ENCODE assay signal across 9 cellular contexts in the genomic region with DNA sequence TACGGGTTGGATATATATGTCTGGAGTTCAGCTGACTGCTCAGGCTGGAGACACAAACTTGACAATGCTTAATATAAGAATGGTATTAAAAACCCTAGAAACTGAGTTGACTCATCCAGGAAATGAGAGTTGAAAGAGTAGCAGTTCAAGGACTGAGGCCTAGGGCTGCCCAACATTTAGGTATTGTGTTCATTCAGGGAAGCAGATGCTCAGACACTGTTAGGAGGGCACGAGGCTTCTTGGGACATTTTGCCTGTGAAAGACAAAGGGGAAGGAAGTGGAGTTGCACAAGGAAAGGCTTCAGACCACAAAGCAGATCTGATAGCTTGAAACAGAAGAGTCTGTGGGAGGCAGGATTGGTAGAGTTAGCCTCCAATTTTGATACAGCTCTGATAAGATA.
DNase-seq lines count a peak whose midpoint lies in the region; ATAC-seq, FAIRE-seq and TF ChIP-seq lines count a peak whose summit lies in the region.
"Had no signal": no experiment of that assay in that cellular context is flagged by ENCODE, and none has a peak within 500 bp of the region (broad histone marks: within the 10 kb centered on the region; RNA-seq: fewer than 3 reads in every experiment).

No MANE protein-coding gene starts in this region.

- H3K27ac ChIP-seq in layer of hippocampus (ENCODE audit: low read depth, low read length), result peak overlapping the region; percentile 59

- TF ChIP-seq POLR2A in H54 (IDR thresholded peaks at IDR 0.05; ENCODE audit: low read depth, low read length), result no peak

- no peaks in the 10 kb centered on the region for H3K27me3 ChIP-seq in layer of hippocampus (ENCODE audit: control insufficient read depth, insufficient read depth, low read length)

- ATAC-seq in GM18870 (IDR thresholded peaks at IDR 0.05; ENCODE audit: unreplicated experiment), result peak; percentile 90
- ATAC-seq in HG02763 (IDR thresholded peaks at IDR 0.05; ENCODE audit: unreplicated experiment), result peak; percentile 75
- ATAC-seq: K562 had no signal

- FAIRE-seq in H54 (lab: Jason Lieb, UNC), result no peak
- FAIRE-seq: K562 had no signal

- DNase-seq in OCI-M1 (lab: John Stamatoyannopoulos, UW), result peak; percentile 64
- DNase-seq in HUDEP-2 (lab: John Stamatoyannopoulos, UW; ENCODE audit: unreplicated experiment in 76 of 76), result no peak
- DNase-seq in cerebellar nuclear complex (lab: John Stamatoyannopoulos, UW), result no peak
- DNase-seq in NCI-H446 treated with DMSO at 0.1 percent for 48 hours (lab: John Stamatoyannopoulos, UW), result no peak
- no peak for DNase-seq in H54 (ENCODE audit: insufficient read length, low spot score)
